Comparison of ENCODE assay signal across 21 cellular contexts in genomic region chr5:167305591-167306213, GRCh38.
"Had no signal": no experiment of that assay in that cellular context is flagged by ENCODE, and none has a peak within 500 bp of the region (broad histone marks: within the 10 kb centered on the region; RNA-seq: fewer than 3 reads in every experiment).

No MANE protein-coding gene starts in this region.

- ATAC-seq: activated T-cell treated with anti-CD3 and anti-CD28 coated beads, Interleukin-2, amount 50 U/mL, for 4 hours; esophagus mucosa; natural killer cell; stimulated activated naive B cell treated with anti-CD40 and anti-IgM and Interleukin-4, amounts not matched to agents 10 μg/mL and 1 μg/mL and 100 μg/mL, for 72 hours had no signal

- DNase-seq: activated CD4-positive, alpha-beta T cell treated with anti-CD3 and anti-CD28 coated beads for 4 hours; activated CD4-positive, alpha-beta T cell treated with anti-CD3 and anti-CD28 coated beads, Interleukin-2, amount 50 U/mL, for 48 hours; activated CD8-positive, alpha-beta memory T cell treated with anti-CD3 and anti-CD28 coated beads, Interleukin-2, amount 50 U/mL, for 48 hours; activated naive CD4-positive, alpha-beta T cell; activated naive CD8-positive, alpha-beta T cell treated with anti-CD3 and anti-CD28 coated beads for 36 hours; activated T-cell treated with anti-CD3 and anti-CD28 coated beads, Interleukin-2, amount 50 U/mL, for 4 hours; central memory CD4-positive, alpha-beta T cell; effector memory CD4-positive, alpha-beta T cell; hypothalamus; left ventricle myocardium superior; mammary epithelial cell; midbrain; natural killer cell; stimulated activated CD4-positive, alpha-beta T cell treated with anti-CD3 and anti-CD28 coated beads, Interleukin-2, amount 100 ng/mL, for 48 hours; stimulated activated CD8-positive, alpha-beta memory T cell treated with anti-CD3 and anti-CD28 coated beads, Interleukin-4, amount 100 ng/mL, for 48 hours; stimulated activated naive B cell treated with anti-CD40 and anti-IgM and Interleukin-4, amounts not matched to agents 10 μg/mL and 1 μg/mL and 100 μg/mL, for 72 hours; T-helper 9 cell; transverse colon had no signal

- H3K36me3 Mint-ChIP-seq: activated naive CD8-positive, alpha-beta T cell treated with anti-CD3 and anti-CD28 coated beads for 36 hours; natural killer cell; stimulated activated naive B cell treated with anti-CD40 and anti-IgM and Interleukin-4, amounts not matched to agents 10 μg/mL and 1 μg/mL and 100 μg/mL, for 72 hours had no signal

- H3K4me3 Mint-ChIP-seq: activated naive CD8-positive, alpha-beta T cell treated with anti-CD3 and anti-CD28 coated beads for 36 hours; activated T-cell treated with anti-CD3 and anti-CD28 coated beads, Interleukin-2, amount 50 U/mL, for 4 hours; natural killer cell; stimulated activated naive B cell treated with anti-CD40 and anti-IgM and Interleukin-4, amounts not matched to agents 10 μg/mL and 1 μg/mL and 100 μg/mL, for 72 hours had no signal

- H3K4me1 ChIP-seq: transverse colon had no signal

- H3K27ac Mint-ChIP-seq: activated naive CD8-positive, alpha-beta T cell treated with anti-CD3 and anti-CD28 coated beads for 36 hours; activated T-helper 2 cell treated with anti-CD3 and anti-CD28 coated beads, Interferon-gamma antibody, Interleukin-2, Interleukin-4, amounts not matched to agents 10 μg/mL and 5 μg/mL and 100 μg/mL, durations not matched to agents 14 hours and 24 hours and 36 hours; natural killer cell; progenitor cell of endocrine pancreas; stimulated activated naive B cell treated with anti-CD40 and anti-IgM and Interleukin-4, amounts not matched to agents 10 μg/mL and 1 μg/mL and 100 μg/mL, for 72 hours had no signal

- H3K27me3 Mint-ChIP-seq: activated naive CD8-positive, alpha-beta T cell treated with anti-CD3 and anti-CD28 coated beads for 36 hours; stimulated activated naive B cell treated with anti-CD40 and anti-IgM and Interleukin-4, amounts not matched to agents 10 μg/mL and 1 μg/mL and 100 μg/mL, for 72 hours had no signal

- H3K4me3 ChIP-seq: transverse colon had no signal

- H3K4me1 Mint-ChIP-seq: activated naive CD8-positive, alpha-beta T cell treated with anti-CD3 and anti-CD28 coated beads for 36 hours; natural killer cell; stimulated activated naive B cell treated with anti-CD40 and anti-IgM and Interleukin-4, amounts not matched to agents 10 μg/mL and 1 μg/mL and 100 μg/mL, for 72 hours had no signal

- H3K27me3 ChIP-seq: transverse colon had no signal

- H3K27ac ChIP-seq: transverse colon had no signal

- H3K36me3 ChIP-seq: transverse colon had no signal

- H3K9me3 ChIP-seq: transverse colon had no signal
